ENCODE assay signal across 11 cellular contexts in the genomic region with DNA sequence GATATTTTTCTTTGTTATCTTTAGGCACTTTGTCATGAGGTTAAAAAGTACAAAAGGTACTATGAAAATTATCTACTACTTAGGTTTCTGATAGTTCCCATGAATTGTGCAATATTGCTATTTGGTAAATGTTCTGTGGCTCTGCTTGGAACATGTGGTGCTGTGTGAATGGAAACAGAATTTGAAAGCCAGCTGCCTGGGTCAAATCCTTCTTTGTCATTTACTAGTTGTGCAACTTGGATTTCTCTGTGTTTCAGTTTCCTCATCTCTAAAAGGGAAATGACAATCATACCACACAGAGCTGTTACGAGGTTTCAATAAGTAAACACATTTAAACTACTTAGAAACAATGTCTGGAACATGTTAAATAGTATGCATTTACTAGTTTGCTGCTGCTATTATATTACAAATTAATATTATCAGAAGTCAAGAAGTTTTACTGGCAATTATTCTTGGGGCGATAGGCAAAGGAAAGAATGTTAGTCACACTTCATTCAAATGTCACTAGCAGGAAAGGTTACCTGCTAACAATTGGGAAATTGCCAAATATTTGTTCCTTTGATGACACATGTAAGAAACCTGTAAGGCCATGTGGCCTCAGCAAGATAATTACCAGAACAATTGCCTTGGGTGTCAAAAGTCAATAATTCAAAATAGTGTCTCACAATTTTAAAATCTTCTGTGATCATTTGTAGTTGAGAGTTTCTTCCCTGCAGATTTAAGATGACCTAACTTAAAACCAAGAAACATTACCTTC.
DNase-seq lines count a peak whose midpoint lies in the region; ATAC-seq and TF ChIP-seq lines count a peak whose summit lies in the region.
"Had no signal": no experiment of that assay in that cellular context is flagged by ENCODE, and none has a peak within 500 bp of the region (broad histone marks: within the 10 kb centered on the region; RNA-seq: fewer than 3 reads in every experiment).

No MANE protein-coding gene starts in this region.

- DNase-seq in NCI-H510A treated with DMSO at 0.1 percent for 48 hours (lab: John Stamatoyannopoulos, UW): peak; percentile 8
- DNase-seq in NCI-H510A (lab: John Stamatoyannopoulos, UW): no peak
- DNase-seq in left ventricle myocardium inferior: no peak
- DNase-seq in upper lobe of right lung: no peak
- no peak for DNase-seq in hippocampal formation (lab: John Stamatoyannopoulos, UW)
- DNase-seq: C1 segment of cervical spinal cord; glutamatergic neuron; stimulated activated naive CD8-positive, alpha-beta T cell treated with anti-CD3 and anti-CD28 coated beads, Interleukin-15, amount 100 ng/mL, for 72 hours had no signal

- H3K27ac ChIP-seq in VCaP (peak overlapping the region; percentile 41), left ventricle myocardium inferior (replicated peaks) (peak overlapping the region; percentile 65), upper lobe of right lung (peak overlapping the region; percentile 38)

- H3K36me3 ChIP-seq in left ventricle myocardium inferior (peaks cover 4% of the 10 kb centered on the region), upper lobe of right lung (no peaks in the 10 kb centered on the region)

- H3K4me1 ChIP-seq in left ventricle myocardium inferior (peaks cover 22% of the 10 kb centered on the region), upper lobe of right lung (no peaks in the 10 kb centered on the region)

- H3K4me3 ChIP-seq in left ventricle myocardium inferior (no peak overlapping the region), upper lobe of right lung (no peak overlapping the region)

- TF ChIP-seq CTCF in VCaP (conservative IDR thresholded peaks at IDR 0.05): no peak
- no peak for TF ChIP-seq CTCF in left ventricle myocardium inferior (IDR thresholded peaks at IDR 0.05; ENCODE audit: borderline replicate concordance)
- TF ChIP-seq CTCF in upper lobe of right lung (IDR thresholded peaks at IDR 0.05): no peak

- peaks cover 13% of the 10 kb centered on the region for H3K9me3 ChIP-seq in left ventricle myocardium inferior (replicated peaks)
- H3K9me3 ChIP-seq in upper lobe of right lung: no peaks in the 10 kb centered on the region

- intact Hi-C loops in left ventricle myocardium inferior (cut with micrococcal nuclease): no loop called here
- intact Hi-C loops in upper lobe of right lung (cut with DNase I): no loop called here

- ATAC-seq in upper lobe of right lung: peak; percentile 82
- ATAC-seq in GM19397 (IDR thresholded peaks at IDR 0.05; ENCODE audit: unreplicated experiment): no peak
- no peak for ATAC-seq in GM18502 (IDR thresholded peaks at IDR 0.05; ENCODE audit: poor library complexity, unreplicated experiment)
- ATAC-seq: stimulated activated naive CD8-positive, alpha-beta T cell treated with anti-CD3 and anti-CD28 coated beads, Interleukin-15, amount 100 ng/mL, for 72 hours had no signal

- no peaks in the 10 kb centered on the region for H3K27me3 ChIP-seq in left ventricle myocardium inferior (ENCODE audit: low read depth)
- H3K27me3 ChIP-seq in upper lobe of right lung: no peaks in the 10 kb centered on the region
